In the genomic region with DNA sequence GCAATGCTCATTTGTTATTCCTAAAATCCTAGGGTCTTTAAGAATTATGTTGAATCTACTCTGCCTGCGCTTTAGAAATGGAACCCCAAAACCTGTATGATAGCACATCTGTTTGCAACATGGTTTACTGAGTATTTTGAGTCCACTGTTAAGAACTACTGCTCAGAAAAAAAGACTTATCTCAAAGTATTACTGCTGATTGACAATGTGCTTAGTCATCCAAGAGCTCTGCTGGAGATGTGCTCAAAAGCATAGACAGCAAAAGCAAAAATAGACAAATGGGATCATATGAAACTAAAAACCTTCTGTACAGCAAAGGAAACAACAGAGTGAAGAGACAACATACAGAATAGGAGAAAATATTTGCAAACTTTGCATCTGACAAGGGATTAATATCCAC, we compare ENCODE assay signal across 25 cellular contexts.
A peak's percentile ranks its signal among the peaks of the same experiment; 100 is the strongest.
DNase-seq lines count a peak whose midpoint lies in the region; ATAC-seq, FAIRE-seq and TF ChIP-seq lines count a peak whose summit lies in the region.
"Had no signal": no experiment of that assay in that cellular context is flagged by ENCODE, and none has a peak within 500 bp of the region (broad histone marks: within the 10 kb centered on the region; RNA-seq: fewer than 3 reads in every experiment).

No MANE protein-coding gene starts in this region.

- H3K9me3 ChIP-seq in HepG2 (ENCODE audit: low read length) (no peaks in the 10 kb centered on the region), right lobe of liver (no peaks in the 10 kb centered on the region), OCI-LY3 (ENCODE audit: insufficient read depth, low read length) (no peaks in the 10 kb centered on the region)
- H3K9me3 ChIP-seq: breast epithelium had no signal

- no peak overlapping the region for H3K9ac ChIP-seq in HepG2 (ENCODE audit: insufficient read depth, low read depth, low read length)
- H3K9ac ChIP-seq in OCI-LY3 (ENCODE audit: low read length), result no peak overlapping the region

- CTCF ChIA-PET in HepG2 (lab: Yijun Ruan, JAX; ENCODE audit: low intra/inter-chr PET ratio, low total read pairs), result no interaction called here

- intact Hi-C loops in HepG2 (cut with micrococcal nuclease; ENCODE audit: unreplicated experiment), result no loop called here
- intact Hi-C loops in right lobe of liver (cut with DNase I), result no loop called here

- BruUV-seq in HepG2 (replicated peaks; lab: Mats Ljungman, UMichigan), result no TSS peak

- no peak for TF ChIP-seq RAD21 in HepG2 (CRISPR knock-in tag; IDR thresholded peaks at IDR 0.05)

- POLR2A ChIA-PET in HepG2 (lab: Yijun Ruan, JAX), result no interaction called here

- H3K36me3 Mint-ChIP-seq in osteocyte (ENCODE audit: unreplicated experiment), result no peaks in the 10 kb centered on the region
- H3K36me3 Mint-ChIP-seq: CD14-positive monocyte; naive thymus-derived CD8-positive, alpha-beta T cell; stimulated activated naive B cell treated with anti-CD40 and anti-IgM and Interleukin-4, amounts not matched to agents 10 μg/mL and 1 μg/mL and 100 μg/mL, for 72 hours; type B pancreatic cell had no signal

- no peak overlapping the region for H3K4me3 ChIP-seq in HepG2 (replicated peaks in 1 of 3; ENCODE audit: insufficient read depth in 1 of 3, low read depth in 2 of 3, low read length in 3 of 3)
- H3K4me3 ChIP-seq in right lobe of liver, result no peak overlapping the region
- H3K4me3 ChIP-seq in OCI-LY3 (ENCODE audit: low read length), result no peak overlapping the region
- H3K4me3 ChIP-seq: breast epithelium, dorsolateral prefrontal cortex, lung had no signal

- H3K27ac Mint-ChIP-seq in osteocyte (ENCODE audit: unreplicated experiment), result no peak overlapping the region
- H3K27ac Mint-ChIP-seq: activated CD8-positive, alpha-beta T cell treated with anti-CD3 and anti-CD28 coated beads for 36 hours; activated T-cell treated with anti-CD3 and anti-CD28 coated beads, Interleukin-2, amount 50 U/mL, for 72 hours; CD14-positive monocyte; naive thymus-derived CD8-positive, alpha-beta T cell; progenitor cell of endocrine pancreas; stimulated activated naive B cell treated with anti-CD40 and anti-IgM and Interleukin-4, amounts not matched to agents 10 μg/mL and 1 μg/mL and 100 μg/mL, for 72 hours; type B pancreatic cell had no signal

- TF ChIP-seq EP300 in HepG2 (IDR thresholded peaks at IDR 0.05; ENCODE audit: low read depth in 2 of 2, low read length in 2 of 2) (no peak), HepG2 (CRISPR knock-in tag; IDR thresholded peaks at IDR 0.05; ENCODE audit: borderline replicate concordance) (no peak)

- H3K4me3 Mint-ChIP-seq in osteocyte (ENCODE audit: unreplicated experiment), result no peak overlapping the region
- H3K4me3 Mint-ChIP-seq: activated CD8-positive, alpha-beta T cell treated with anti-CD3 and anti-CD28 coated beads for 36 hours; activated T-cell treated with anti-CD3 and anti-CD28 coated beads, Interleukin-2, amount 50 U/mL, for 72 hours; CD14-positive monocyte; naive thymus-derived CD8-positive, alpha-beta T cell; stimulated activated naive B cell treated with anti-CD40 and anti-IgM and Interleukin-4, amounts not matched to agents 10 μg/mL and 1 μg/mL and 100 μg/mL, for 72 hours; type B pancreatic cell had no signal

- no peaks in the 10 kb centered on the region for H3K9me3 Mint-ChIP-seq in osteocyte (ENCODE audit: unreplicated experiment)
- H3K9me3 Mint-ChIP-seq: activated CD8-positive, alpha-beta T cell treated with anti-CD3 and anti-CD28 coated beads for 36 hours; activated T-cell treated with anti-CD3 and anti-CD28 coated beads, Interleukin-2, amount 50 U/mL, for 72 hours; naive thymus-derived CD8-positive, alpha-beta T cell; stimulated activated naive B cell treated with anti-CD40 and anti-IgM and Interleukin-4, amounts not matched to agents 10 μg/mL and 1 μg/mL and 100 μg/mL, for 72 hours; type B pancreatic cell had no signal

- WGBS in HepG2 (ENCODE audit: low lambda C conversion rate), result 0% methylated on average over 1 of the region's 1 CpG
- WGBS in right lobe of liver (ENCODE audit: insufficient coverage, low coverage, low lambda C conversion rate, missing lambda C conversion rate), result 78% methylated on average over 1 of the region's 1 CpG

- FAIRE-seq in HepG2 (lab: Jason Lieb, UNC), result no peak
- FAIRE-seq: RCC 7860 had no signal

- peaks cover 44% of the 10 kb centered on the region for H3K27me3 Mint-ChIP-seq in osteocyte (ENCODE audit: unreplicated experiment)
- H3K27me3 Mint-ChIP-seq: progenitor cell of endocrine pancreas; stimulated activated naive B cell treated with anti-CD40 and anti-IgM and Interleukin-4, amounts not matched to agents 10 μg/mL and 1 μg/mL and 100 μg/mL, for 72 hours; type B pancreatic cell had no signal

- H3K79me2 ChIP-seq in HepG2 (ENCODE audit: insufficient read depth, low read length), result no peaks in the 10 kb centered on the region
- H3K79me2 ChIP-seq in OCI-LY3 (ENCODE audit: low read length), result no peaks in the 10 kb centered on the region

- in situ Hi-C loops in HepG2 (cut with HindIII; ENCODE audit: extremely low pct_ligation_motif_present, low pct_unique_long_range_greater_than_20kb), result no loop called here

- no peaks in the 10 kb centered on the region for H3K4me1 Mint-ChIP-seq in osteocyte (ENCODE audit: unreplicated experiment)
- H3K4me1 Mint-ChIP-seq: CD14-positive monocyte; naive thymus-derived CD8-positive, alpha-beta T cell; stimulated activated naive B cell treated with anti-CD40 and anti-IgM and Interleukin-4, amounts not matched to agents 10 μg/mL and 1 μg/mL and 100 μg/mL, for 72 hours had no signal

- H4K20me1 ChIP-seq in HepG2 (ENCODE audit: insufficient read depth, low read length) (no peaks in the 10 kb centered on the region), OCI-LY3 (ENCODE audit: insufficient read depth, low read length) (no peaks in the 10 kb centered on the region)

- DNase-seq in HepG2 (ENCODE audit: low spot score), result no peak
- no peak for DNase-seq in right lobe of liver
- DNase-seq in mucosa of gallbladder (ENCODE audit: low spot score), result no peak
- no peak for DNase-seq in osteocyte (ENCODE audit: extremely low spot score, unreplicated experiment)
- DNase-seq: activated CD8-positive, alpha-beta T cell treated with anti-CD3 and anti-CD28 coated beads for 36 hours; activated T-cell treated with anti-CD3 and anti-CD28 coated beads, Interleukin-2, amount 50 U/mL, for 72 hours; dorsolateral prefrontal cortex; glutamatergic neuron; naive thymus-derived CD8-positive, alpha-beta T cell; NCI-H2029 treated with DMSO at 0.1 percent for 48 hours; NCI-H524 treated with DMSO at 0.1 percent for 48 hours; stimulated activated CD4-positive, alpha-beta T cell treated with anti-CD3 and anti-CD28 coated beads, Interleukin-12 subunit alpha, Interleukin-12 subunit beta, amount 100 ng/mL, for 4 hours; stimulated activated naive B cell treated with anti-CD40 and anti-IgM and Interleukin-4, amounts not matched to agents 10 μg/mL and 1 μg/mL and 100 μg/mL, for 72 hours had no signal

- H3K36me3 ChIP-seq in HepG2 (replicated peaks in 1 of 2; ENCODE audit: control insufficient read depth in 1 of 2, insufficient read depth in 2 of 2, low read length in 2 of 2) (no peaks in the 10 kb centered on the region), right lobe of liver (no peaks in the 10 kb centered on the region), OCI-LY3 (replicated peaks; ENCODE audit: low read depth, low read length) (no peaks in the 10 kb centered on the region)
- H3K36me3 ChIP-seq: breast epithelium had no signal

- H3K4me1 ChIP-seq in HepG2 (ENCODE audit: insufficient read depth, low read length) (no peaks in the 10 kb centered on the region), right lobe of liver (no peaks in the 10 kb centered on the region), OCI-LY3 (ENCODE audit: low read length) (peaks cover 5% of the 10 kb centered on the region; the same call in 1 of the 2 replicates)
- H3K4me1 ChIP-seq: breast epithelium had no signal

- ATAC-seq in HepG2 (no peak), right lobe of liver (no peak), HG02798 (IDR thresholded peaks at IDR 0.05; ENCODE audit: poor library complexity, unreplicated experiment) (peak; percentile 12), HG03460 (IDR thresholded peaks at IDR 0.05; ENCODE audit: unreplicated experiment) (no peak), GM21576 (IDR thresholded peaks at IDR 0.05; ENCODE audit: unreplicated experiment) (no peak)
- ATAC-seq: activated CD8-positive, alpha-beta T cell treated with anti-CD3 and anti-CD28 coated beads for 36 hours; activated T-cell treated with anti-CD3 and anti-CD28 coated beads, Interleukin-2, amount 50 U/mL, for 72 hours; esophagus mucosa; naive thymus-derived CD8-positive, alpha-beta T cell; stimulated activated naive B cell treated with anti-CD40 and anti-IgM and Interleukin-4, amounts not matched to agents 10 μg/mL and 1 μg/mL and 100 μg/mL, for 72 hours had no signal

- H3K4me2 ChIP-seq in HepG2 (ENCODE audit: low read depth, low read length) (no peak overlapping the region), OCI-LY3 (ENCODE audit: low read length) (no peak overlapping the region)

- H2AFZ ChIP-seq in HepG2 (ENCODE audit: low read length) (no peak overlapping the region), OCI-LY3 (ENCODE audit: low read depth, low read length) (peak overlapping the region; percentile 65)

- TF ChIP-seq CTCF in HepG2 (CRISPR knock-in tag; IDR thresholded peaks at IDR 0.05) (no peak), right lobe of liver (IDR thresholded peaks at IDR 0.05) (no peak), OCI-LY3 (IDR thresholded peaks at IDR 0.05; ENCODE audit: low read depth, low read length) (no peak), osteocyte (IDR thresholded peaks at IDR 0.05) (no peak)

- no peak for TF ChIP-seq POLR2A in HepG2 (IDR thresholded peaks at IDR 0.05; ENCODE audit: insufficient read depth in 1 of 2, low read depth in 2 of 2, low read length in 2 of 2)
- no peak for TF ChIP-seq POLR2A in right lobe of liver (IDR thresholded peaks at IDR 0.05)

- H3K27ac ChIP-seq in HepG2 (ENCODE audit: extremely low read length, insufficient read depth, low read length) (no peak overlapping the region), right lobe of liver (no peak overlapping the region), OCI-LY3 (ENCODE audit: low read length) (no peak overlapping the region)
- H3K27ac ChIP-seq: breast epithelium, dorsolateral prefrontal cortex, VCaP had no signal

- H3K27me3 ChIP-seq in HepG2 (ENCODE audit: control insufficient read depth in 1 of 2, insufficient read depth in 2 of 2, low read length in 2 of 2), result no peaks in the 10 kb centered on the region; a peak in 1 of 5 replicates
- no peaks in the 10 kb centered on the region for H3K27me3 ChIP-seq in right lobe of liver
- no peaks in the 10 kb centered on the region for H3K27me3 ChIP-seq in OCI-LY3 (ENCODE audit: low read depth, low read length)
- H3K27me3 ChIP-seq: breast epithelium had no signal
